10 cellular contexts compared by ENCODE assay signal in the genomic region with DNA sequence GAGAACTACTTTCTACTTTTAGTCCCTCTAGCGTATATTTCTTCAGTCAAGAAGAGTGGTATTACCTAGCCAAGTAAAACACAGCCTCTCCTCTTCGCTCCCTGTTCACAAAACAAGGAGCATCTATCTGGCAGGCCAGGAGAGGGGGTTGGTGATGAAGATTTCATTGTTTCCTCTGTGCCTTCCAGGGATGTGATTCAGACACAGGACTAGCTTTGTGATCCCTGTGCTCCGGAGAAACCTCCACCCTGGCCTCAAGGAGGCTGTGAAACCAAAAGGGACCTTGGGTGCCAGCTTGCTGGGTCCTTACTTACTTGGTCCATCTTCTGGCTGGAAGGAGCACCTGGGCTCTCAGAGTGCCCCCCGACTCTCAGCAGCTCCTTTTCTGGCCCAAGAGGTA. TPM values are rescaled to one million over a fixed set of nuclear protein-coding genes. Genes with fewer than 3 reads are reported as not detected.
DNase-seq lines count a peak whose midpoint lies in the region; ATAC-seq, FAIRE-seq and TF ChIP-seq lines count a peak whose summit lies in the region.
"Had no signal": no experiment of that assay in that cellular context is flagged by ENCODE, and none has a peak within 500 bp of the region (broad histone marks: within the 10 kb centered on the region; RNA-seq: fewer than 3 reads in every experiment).

No MANE protein-coding gene starts in this region.

- H3K9me3 Mint-ChIP-seq in activated CD8-positive, alpha-beta T cell treated with anti-CD3 and anti-CD28 coated beads for 36 hours = no peaks in the 10 kb centered on the region

- CTCF ChIA-PET in activated CD8-positive, alpha-beta T cell treated with anti-CD3 and anti-CD28 coated beads for 36 hours (lab: Charles Lee) = interaction anchor here (0.9 to 10.2 kb wide), 6 partner anchors 9 to 198 kb away, joined by 3 to 117 read pairs (median 4); a partner anchor contains a TSS

- POLR2A ChIA-PET in activated CD8-positive, alpha-beta T cell treated with anti-CD3 and anti-CD28 coated beads for 36 hours (lab: Charles Lee) = no interaction called here

- no peak overlapping the region for H3K4me3 ChIP-seq in lower lobe of right lung

- peak; percentile 15 for TF ChIP-seq CTCF in lower lobe of right lung (IDR thresholded peaks at IDR 0.05)
- no peak for TF ChIP-seq CTCF in activated CD8-positive, alpha-beta T cell treated with anti-CD3 and anti-CD28 coated beads for 36 hours (IDR thresholded peaks at IDR 0.05)

- DNase-seq in activated effector memory CD4-positive, alpha-beta T cell treated with anti-CD3 and anti-CD28 coated beads, Interleukin-2, amount 50 U/mL, for 16 hours = peak; percentile 21
- DNase-seq in activated effector memory CD4-positive, alpha-beta T cell treated with Interleukin-2 at 50 U/mL for 16 hours = no peak
- DNase-seq in dermis blood vessel endothelial cell = peak; percentile 84
- DNase-seq in lower lobe of right lung = no peak
- peak; percentile 42 for DNase-seq in urothelium cell line (ENCODE audit: low spot score)
- no peak for DNase-seq in activated CD8-positive, alpha-beta T cell treated with anti-CD3 and anti-CD28 coated beads for 36 hours
- DNase-seq in LoVo (ENCODE audit: low spot score) = no peak
- no peak for DNase-seq in middle frontal gyrus (ENCODE audit: extremely low spot score, low spot score)
- DNase-seq: occipital lobe had no signal

- H3K27me3 Mint-ChIP-seq in activated CD8-positive, alpha-beta T cell treated with anti-CD3 and anti-CD28 coated beads for 36 hours = peaks cover 18% of the 10 kb centered on the region

- peaks cover 16% of the 10 kb centered on the region for H3K4me1 Mint-ChIP-seq in activated CD8-positive, alpha-beta T cell treated with anti-CD3 and anti-CD28 coated beads for 36 hours (ENCODE audit: low read depth)

- no peak overlapping the region for H3K27ac ChIP-seq in lower lobe of right lung
- H3K27ac ChIP-seq: RWPE1 had no signal

- intact Hi-C loops in lower lobe of right lung (cut with DNase I) = no loop called here
- intact Hi-C loops in activated CD8-positive, alpha-beta T cell treated with anti-CD3 and anti-CD28 coated beads for 36 hours (cut with micrococcal nuclease) = no loop called here

- H3K27me3 ChIP-seq in lower lobe of right lung (ENCODE audit: low read depth) = no peaks in the 10 kb centered on the region

- H3K4me1 ChIP-seq in lower lobe of right lung = peaks cover 28% of the 10 kb centered on the region

- H3K9me3 ChIP-seq in lower lobe of right lung = no peaks in the 10 kb centered on the region

- no peak for ATAC-seq in lower lobe of right lung
- no peak for ATAC-seq in activated CD8-positive, alpha-beta T cell treated with anti-CD3 and anti-CD28 coated beads for 36 hours

- no peak overlapping the region for H3K27ac Mint-ChIP-seq in activated CD8-positive, alpha-beta T cell treated with anti-CD3 and anti-CD28 coated beads for 36 hours

- no peak overlapping the region for H3K4me3 Mint-ChIP-seq in activated CD8-positive, alpha-beta T cell treated with anti-CD3 and anti-CD28 coated beads for 36 hours

- FAIRE-seq in urothelium cell line (lab: Jason Lieb, UNC) = no peak

- peaks cover 19% of the 10 kb centered on the region for H3K36me3 ChIP-seq in lower lobe of right lung

- H3K36me3 Mint-ChIP-seq in activated CD8-positive, alpha-beta T cell treated with anti-CD3 and anti-CD28 coated beads for 36 hours (ENCODE audit: low read depth) = peaks cover 4% of the 10 kb centered on the region

RNA-seq across cellular contexts. Expression of a gene that starts 5.7 kb away (rescaled TPM):
- total RNA-seq in dermis blood vessel endothelial cell = 991 and 2,158 TPM in 2 replicates
- total RNA-seq in lower lobe of right lung = 176 TPM
- 10 to 100 TPM; 14.2 to 15.4 TPM for total RNA-seq in activated CD8-positive, alpha-beta T cell treated with anti-CD3 and anti-CD28 coated beads for 36 hours

Comparison
In these comparisons a context has a peak if more than half of its experiments do, and no peak if none do; other contexts are left out.
1. DNase-seq: peak in activated effector memory CD4-positive, alpha-beta T cell treated with anti-CD3 and anti-CD28 coated beads, Interleukin-2, amount 50 U/mL, for 16 hours (single experiment), dermis blood vessel endothelial cell (single experiment) and urothelium cell line (single experiment); none in activated effector memory CD4-positive, alpha-beta T cell treated with Interleukin-2 at 50 U/mL for 16 hours (single experiment), lower lobe of right lung (single experiment), activated CD8-positive, alpha-beta T cell treated with anti-CD3 and anti-CD28 coated beads for 36 hours (single experiment), LoVo (single experiment) and middle frontal gyrus (single experiment).